In genomic region chr5:140795259-140795641, GRCh38 we compare ENCODE assay signal across 12 cellular contexts. TPM values are rescaled to one million over a fixed set of nuclear protein-coding genes. Genes with fewer than 3 reads are reported as not detected.
A peak's percentile ranks its signal among the peaks of the same experiment; 100 is the strongest.
DNase-seq lines count a peak whose midpoint lies in the region; ATAC-seq and TF ChIP-seq lines count a peak whose summit lies in the region.
"Had no signal": no experiment of that assay in that cellular context is flagged by ENCODE, and none has a peak within 500 bp of the region (broad histone marks: within the 10 kb centered on the region; RNA-seq: fewer than 3 reads in every experiment).

No MANE protein-coding gene starts in this region.

- H3K4me1 Mint-ChIP-seq in activated T-cell treated with anti-CD3 and anti-CD28 coated beads, Interleukin-2, amount 50 U/mL, for 4 hours (ENCODE audit: low read depth): no peaks in the 10 kb centered on the region
- H3K4me1 Mint-ChIP-seq: IgD-negative memory B cell had no signal

- no peaks in the 10 kb centered on the region for H4K20me1 ChIP-seq in PC-9 (ENCODE audit: insufficient read depth)

- DNase-seq in NCI-H187 (lab: John Stamatoyannopoulos, UW) (peak; percentile 17 to 32), NCI-H187 treated with DMSO at 0.1 percent for 48 hours (lab: John Stamatoyannopoulos, UW) (no peak), PC-9 (no peak), hepatic stellate cell (ENCODE audit: low spot score) (peak; percentile 19), thoracic aorta (ENCODE audit: low spot score) (no peak), testis (no peak)
- no peak for DNase-seq in activated T-cell treated with anti-CD3 and anti-CD28 coated beads, Interleukin-2, amount 50 U/mL, for 4 hours
- DNase-seq in activated CD4-positive, alpha-beta T cell treated with anti-CD3 and anti-CD28 coated beads for 4 hours: no peak
- DNase-seq: effector memory CD4-positive, alpha-beta T cell; stimulated activated CD4-positive, alpha-beta T cell treated with anti-CD3 and anti-CD28 coated beads, Interleukin-4, amount 100 ng/mL, for 1 hour had no signal

- no peak overlapping the region for H3K4me3 Mint-ChIP-seq in activated T-cell treated with anti-CD3 and anti-CD28 coated beads, Interleukin-2, amount 50 U/mL, for 4 hours
- H3K4me3 Mint-ChIP-seq: IgD-negative memory B cell had no signal

- no peak for TF ChIP-seq POLR2A in testis (IDR thresholded peaks at IDR 0.05)

- H3K27ac ChIP-seq in PC-9: no peak overlapping the region
- H3K27ac ChIP-seq in thoracic aorta: no peak overlapping the region
- no peak overlapping the region for H3K27ac ChIP-seq in testis

- peak; percentile 18; the same call in 1 of the 2 replicates for TF ChIP-seq CTCF in PC-9 (conservative IDR thresholded peaks at IDR 0.05)
- TF ChIP-seq CTCF in thoracic aorta (IDR thresholded peaks at IDR 0.05): no peak
- TF ChIP-seq CTCF in testis (IDR thresholded peaks at IDR 0.05): no peak

- H3K4me1 ChIP-seq in PC-9 (replicated peaks; ENCODE audit: insufficient read depth) (no peaks in the 10 kb centered on the region), thoracic aorta (ENCODE audit: control insufficient read depth in 1 of 2, low read depth in 2 of 2) (no peaks in the 10 kb centered on the region), testis (no peaks in the 10 kb centered on the region)
- H3K4me1 ChIP-seq: HAP-1 had no signal

- H3F3A ChIP-seq in PC-9 (ENCODE audit: insufficient read depth, low read depth): no peaks in the 10 kb centered on the region

- no TSS peak for BruUV-seq in PC-9 (replicated peaks; lab: Mats Ljungman, UMichigan)

- CTCF ChIA-PET in PC-9 (lab: Charles Lee): interaction anchor here (0.6 kb wide), 1 partner anchor 525 kb away, joined by 4 read pairs; the partner anchor contains the start of gene TAF7

- H3K4me3 ChIP-seq in PC-9: no peak overlapping the region
- H3K4me3 ChIP-seq in thoracic aorta: peak overlapping the region; percentile 44
- H3K4me3 ChIP-seq in testis: no peak overlapping the region
- H3K4me3 ChIP-seq: HAP-1 had no signal

- peaks cover 2% of the 10 kb centered on the region for H3K36me3 Mint-ChIP-seq in activated T-cell treated with anti-CD3 and anti-CD28 coated beads, Interleukin-2, amount 50 U/mL, for 4 hours (ENCODE audit: insufficient read depth)
- H3K36me3 Mint-ChIP-seq: IgD-negative memory B cell had no signal

- POLR2A ChIA-PET in PC-9 (lab: Charles Lee; ENCODE audit: unreplicated experiment): no interaction called here

- H2AFZ ChIP-seq in PC-9: no peak overlapping the region

- ATAC-seq in thoracic aorta (ENCODE audit: insufficient number of reproducible peaks, low FRiP score, low read depth): no peak
- no peak for ATAC-seq in activated T-cell treated with anti-CD3 and anti-CD28 coated beads, Interleukin-2, amount 50 U/mL, for 4 hours

- H3K9me2 ChIP-seq in PC-9 (ENCODE audit: insufficient read depth): no peaks in the 10 kb centered on the region; the same call in 1 of the 2 replicates

- H3K4me2 ChIP-seq in PC-9: no peak overlapping the region; the same call in 1 of the 2 replicates

- H3K79me2 ChIP-seq in PC-9 (ENCODE audit: low read depth): no peaks in the 10 kb centered on the region

- peaks cover 24% of the 10 kb centered on the region; the same call in 1 of the 2 replicates for H3K9me3 ChIP-seq in PC-9 (ENCODE audit: insufficient read depth, low read depth)
- peaks cover 25% of the 10 kb centered on the region for H3K9me3 ChIP-seq in thoracic aorta
- H3K9me3 ChIP-seq in testis: no peaks in the 10 kb centered on the region
- H3K9me3 ChIP-seq: HAP-1 had no signal

- intact Hi-C loops in PC-9 (cut with micrococcal nuclease; ENCODE audit: unreplicated experiment) (no loop called here), testis (cut with DNase I; ENCODE audit: low total_unique reads) (no loop called here)

- peaks cover 43% of the 10 kb centered on the region for H3K9me3 Mint-ChIP-seq in activated T-cell treated with anti-CD3 and anti-CD28 coated beads, Interleukin-2, amount 50 U/mL, for 4 hours

- H3K27me3 Mint-ChIP-seq in activated T-cell treated with anti-CD3 and anti-CD28 coated beads, Interleukin-2, amount 50 U/mL, for 4 hours (ENCODE audit: low read depth): peaks cover 36% of the 10 kb centered on the region

- H3K27me3 ChIP-seq in PC-9 (ENCODE audit: insufficient read depth, low read depth) (no peaks in the 10 kb centered on the region), thoracic aorta (replicated peaks; ENCODE audit: insufficient read depth) (no peaks in the 10 kb centered on the region), testis (no peaks in the 10 kb centered on the region)

- WGBS in testis, 2 donors: 16 to 20% methylated on average over 14 to 15 of the region's 15 CpGs

- H3K36me3 ChIP-seq in PC-9 (ENCODE audit: low read depth) (no peaks in the 10 kb centered on the region), thoracic aorta (no peaks in the 10 kb centered on the region), testis (ENCODE audit: low read depth, missing control alignments) (no peaks in the 10 kb centered on the region)
- H3K36me3 ChIP-seq: HAP-1 had no signal

RNA-seq across cellular contexts. Expression of gene PCDHA2, which starts 0.6 kb away (rescaled TPM):
- not detected in 2 replicates for total RNA-seq in PC-9 (2021)
- under 1 TPM in 1 of 2 donors, not detected in 1; 0.85 TPM for total RNA-seq in thoracic aorta
- total RNA-seq in activated T-cell treated with anti-CD3 and anti-CD28 coated beads, Interleukin-2, amount 50 U/mL, for 4 hours: not detected
- total RNA-seq in testis: 1 to 10 TPM; 1.0 to 1.3 TPM
- 0.57 TPM for polyA plus RNA-seq in testis (ENCODE audit: insufficient read depth, low read depth, low replicate concordance)
- polyA plus RNA-seq: IgD-negative memory B cell had no signal

RNA-seq across cellular contexts. Expression of gene PCDHA3, which starts 5.6 kb away (rescaled TPM):
- total RNA-seq in PC-9 (2021) (not detected in 2 replicates), thoracic aorta (1 to 10 TPM in 1 of 2 donors, under 1 TPM in 1; 0.68 to 2.0 TPM), testis (1 to 10 TPM in 1 of 2 donors, under 1 TPM in 1; 0.79 to 2.0 TPM)
- not detected for total RNA-seq in activated T-cell treated with anti-CD3 and anti-CD28 coated beads, Interleukin-2, amount 50 U/mL, for 4 hours
- polyA plus RNA-seq in testis (ENCODE audit: insufficient read depth, low read depth, low replicate concordance): 0.74 TPM
- polyA plus RNA-seq: IgD-negative memory B cell had no signal

RNA-seq across cellular contexts. Expression of gene PCDHA1, which starts 9.3 kb away (rescaled TPM):
- total RNA-seq in PC-9 (2021) (not detected in 2 replicates), thoracic aorta (not detected), testis (1 to 10 TPM; 1.7 to 2.6 TPM)
- not detected for total RNA-seq in activated T-cell treated with anti-CD3 and anti-CD28 coated beads, Interleukin-2, amount 50 U/mL, for 4 hours
- 1.8 TPM for polyA plus RNA-seq in testis (ENCODE audit: insufficient read depth, low read depth, low replicate concordance)
- polyA plus RNA-seq: IgD-negative memory B cell had no signal

RNA-seq across cellular contexts. Expression of gene PCDHA4, which starts 11.6 kb away (rescaled TPM):
- not detected in 2 replicates for total RNA-seq in PC-9 (2021)
- total RNA-seq in thoracic aorta: under 1 TPM; 0.78 to 0.81 TPM
- total RNA-seq in activated T-cell treated with anti-CD3 and anti-CD28 coated beads, Interleukin-2, amount 50 U/mL, for 4 hours: under 1 TPM in 2 of 3 donors, not detected in 1; 0.08 to 0.14 TPM
- total RNA-seq in testis: 1 to 10 TPM; 3.4 to 4.5 TPM
- polyA plus RNA-seq in testis (ENCODE audit: insufficient read depth, low read depth, low replicate concordance): 1.3 TPM
- polyA plus RNA-seq: IgD-negative memory B cell had no signal

RNA-seq across cellular contexts. Expression of gene PCDHA5, which starts 26.2 kb away (rescaled TPM):
- total RNA-seq in PC-9 (2021): not detected in 2 replicates
- total RNA-seq in thoracic aorta: under 1 TPM; 0.14 to 0.85 TPM
- total RNA-seq in activated T-cell treated with anti-CD3 and anti-CD28 coated beads, Interleukin-2, amount 50 U/mL, for 4 hours: not detected
- 1 to 10 TPM; 1.0 to 1.7 TPM for total RNA-seq in testis
- 0.21 TPM for polyA plus RNA-seq in testis (ENCODE audit: insufficient read depth, low read depth, low replicate concordance)
- polyA plus RNA-seq: IgD-negative memory B cell had no signal

Comparison
In these comparisons a context has a peak if more than half of its experiments do, and no peak if none do; other contexts are left out.
1. DNase-seq: peak in NCI-H187 (2 of 2) and hepatic stellate cell (single experiment); none in NCI-H187 treated with DMSO at 0.1 percent for 48 hours (single experiment), PC-9 (0 of 2), thoracic aorta (single experiment), activated T-cell treated with anti-CD3 and anti-CD28 coated beads, Interleukin-2, amount 50 U/mL, for 4 hours (single experiment), testis (single experiment) and activated CD4-positive, alpha-beta T cell treated with anti-CD3 and anti-CD28 coated beads for 4 hours (0 of 2).